16 cellular contexts compared by ENCODE assay signal in the genomic region with DNA sequence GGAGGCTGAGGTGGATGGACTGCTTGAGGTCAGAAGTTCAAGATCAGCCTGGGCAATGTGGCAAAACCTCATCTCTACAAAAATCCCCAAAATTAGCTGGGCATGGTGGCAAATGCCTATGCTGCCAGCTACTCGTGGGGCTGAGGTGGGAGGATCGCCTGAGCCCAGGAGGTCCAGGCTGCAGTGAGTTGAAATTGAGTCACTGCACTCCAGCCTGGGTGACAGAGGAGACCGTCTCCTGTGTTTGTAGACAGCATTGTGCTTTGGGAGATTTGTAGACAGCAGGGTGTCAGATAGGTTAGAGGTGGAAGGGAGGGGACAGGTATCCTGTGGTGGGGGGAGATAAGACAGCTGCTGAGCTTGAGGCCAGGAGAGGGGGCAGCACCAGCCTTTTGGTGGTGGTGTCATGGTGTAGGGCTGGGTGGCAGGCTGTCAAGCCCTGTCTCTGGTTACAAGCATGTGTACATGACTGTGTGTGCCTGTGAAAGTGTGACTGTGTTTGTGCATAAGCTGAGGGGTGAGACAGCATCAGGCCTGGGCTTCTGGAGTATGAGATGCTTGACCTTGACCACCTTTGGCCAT. TPM values are rescaled to one million over a fixed set of nuclear protein-coding genes. Genes with fewer than 3 reads are reported as not detected.
"Had no signal": no experiment of that assay in that cellular context is flagged by ENCODE, and none has a peak within 500 bp of the region (broad histone marks: within the 10 kb centered on the region; RNA-seq: fewer than 3 reads in every experiment).

No MANE protein-coding gene starts in this region.

- DNase-seq: activated CD4-positive, alpha-beta T cell treated with anti-CD3 and anti-CD28 coated beads, Interleukin-2, amount 10 ng/mL, durations not matched to agents 7 days and 5 days; activated CD4-positive, CD25-positive, alpha-beta regulatory T cell; activated naive CD4-positive, alpha-beta T cell treated with anti-CD3 and anti-CD28 coated beads, Interleukin-2, amount 10 ng/mL, durations not matched to agents 7 days and 5 days; cerebellar nuclear complex; mammary epithelial cell; pancreas; stimulated activated CD4-positive, alpha-beta T cell treated with anti-CD3 and anti-CD28 coated beads, Interleukin-4, amount 100 ng/mL, for 4 hours had no signal

- H3K27me3 ChIP-seq: pancreas had no signal

- ATAC-seq: heart left ventricle, left lobe of liver, pancreas had no signal

- H3K4me1 ChIP-seq: pancreas had no signal

- H3K36me3 ChIP-seq: pancreas had no signal

- FAIRE-seq: endometrium, frontal cortex, pancreas had no signal

- H3K4me3 ChIP-seq: heart left ventricle, pancreas, skin epidermis had no signal

- H3K9me3 ChIP-seq: heart left ventricle, pancreas had no signal

- H3K27ac ChIP-seq: pancreas, skin epidermis had no signal

RNA-seq across cellular contexts. Expression of a gene that starts 44.4 kb away (rescaled TPM):
- total RNA-seq: activated CD4-positive, alpha-beta T cell treated with anti-CD3 and anti-CD28 coated beads, Interleukin-2, amount 10 ng/mL, durations not matched to agents 7 days and 5 days; activated T-helper 2 cell treated with anti-CD3 and anti-CD28 coated beads, Interferon-gamma antibody, Interleukin-2, Interleukin-4, amounts not matched to agents 10 μg/mL and 5 μg/mL and 100 μg/mL, durations not matched to agents 14 hours and 24 hours and 36 hours; dermis microvascular lymphatic vessel endothelial cell; heart left ventricle; left lobe of liver; mammary epithelial cell; neural crest cell; pancreas had no signal
- polyA plus RNA-seq: heart left ventricle, mammary epithelial cell, urinary bladder had no signal
